ENCODE assay signal across 28 cellular contexts in genomic region chr7:139999516-139999915, GRCh38.
"Had no signal": no experiment of that assay in that cellular context is flagged by ENCODE, and none has a peak within 500 bp of the region (broad histone marks: within the 10 kb centered on the region; RNA-seq: fewer than 3 reads in every experiment).

No MANE protein-coding gene starts in this region.

- H3K27ac ChIP-seq: adrenal gland, body of pancreas, epithelial cell of prostate, esophagus squamous epithelium had no signal

- DNase-seq: activated CD4-positive, alpha-beta memory T cell treated with anti-CD3 and anti-CD28 coated beads for 36 hours; activated CD4-positive, alpha-beta T cell treated with anti-CD3 and anti-CD28 coated beads for 36 hours; activated CD4-positive, alpha-beta T cell treated with anti-CD3 and anti-CD28 coated beads, Interleukin-2, amount 10 ng/mL, durations not matched to agents 24 days and 14 days; activated CD4-positive, CD25-positive, alpha-beta regulatory T cell; activated CD4-positive, CD25-positive, alpha-beta regulatory T cell treated with anti-CD3 and anti-CD28 coated beads, Interleukin-2, amount 50 U/mL, for 72 hours; activated CD8-positive, alpha-beta memory T cell treated with anti-CD3 and anti-CD28 coated beads, Interleukin-2, amount 10 ng/mL, durations not matched to agents 7 days and 5 days; activated CD8-positive, alpha-beta memory T cell treated with anti-CD3 and anti-CD28 coated beads, Interleukin-2, amount 50 U/mL, for 4 hours; activated CD8-positive, alpha-beta T cell treated with anti-CD3 and anti-CD28 coated beads, Interleukin-2, amount 10 ng/mL, durations not matched to agents 7 days and 5 days; activated effector memory CD4-positive, alpha-beta T cell treated with anti-CD3 and anti-CD28 coated beads, Interleukin-2, amount 50 U/mL, for 16 hours; activated naive CD4-positive, alpha-beta T cell treated with anti-CD3 and anti-CD28 coated beads for 36 hours; activated naive CD8-positive, alpha-beta T cell treated with anti-CD3 and anti-CD28 coated beads for 36 hours; activated naive CD8-positive, alpha-beta T cell treated with anti-CD3 and anti-CD28 coated beads, Interleukin-2, amount 50 U/mL, for 24 hours; activated T-cell treated with anti-CD3 and anti-CD28 coated beads, Interleukin-2, amount 50 U/mL, for 1 hour; activated T-cell treated with anti-CD3 and anti-CD28 coated beads, Interleukin-2, amount 50 U/mL, for 48 hours; adrenal gland; amygdala; aorta; body of pancreas; caudate nucleus; cortex of kidney; dermis blood vessel endothelial cell; effector CD4-positive, alpha-beta T cell; effector memory CD8-positive, alpha-beta T cell; esophagus squamous epithelium; head of caudate nucleus; T-helper 17 cell; T1000 had no signal

- H3K27me3 ChIP-seq: adrenal gland, body of pancreas, esophagus squamous epithelium had no signal

- H3K4me3 ChIP-seq: adrenal gland, body of pancreas, esophagus squamous epithelium had no signal

- H3K36me3 ChIP-seq: adrenal gland, esophagus squamous epithelium had no signal

- H3K4me1 ChIP-seq: adrenal gland, body of pancreas had no signal

- H3K9me3 ChIP-seq: adrenal gland, body of pancreas, esophagus squamous epithelium had no signal
